Comparison of ENCODE assay signal across 24 cellular contexts in the genomic region with DNA sequence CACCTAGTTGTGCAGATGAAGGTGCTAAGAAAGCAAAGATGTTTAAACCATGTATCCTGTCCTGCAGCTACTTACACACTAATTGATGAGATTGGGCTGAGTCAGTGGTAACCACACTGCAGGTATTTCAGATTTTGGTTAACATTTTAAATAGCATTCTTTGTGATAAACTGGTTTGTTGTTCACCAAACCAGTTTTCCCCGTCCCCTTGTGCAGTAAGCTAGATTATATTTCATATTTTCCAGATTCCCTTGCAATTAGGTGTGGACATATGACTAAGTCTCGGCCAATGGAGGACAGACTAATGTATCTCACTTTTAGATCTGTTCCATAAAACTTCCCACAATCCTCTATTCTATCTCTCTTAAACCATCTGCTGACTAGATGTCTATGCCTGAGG.
DNase-seq lines count a peak whose midpoint lies in the region; FAIRE-seq and TF ChIP-seq lines count a peak whose summit lies in the region.
"Had no signal": no experiment of that assay in that cellular context is flagged by ENCODE, and none has a peak within 500 bp of the region (broad histone marks: within the 10 kb centered on the region; RNA-seq: fewer than 3 reads in every experiment).

No MANE protein-coding gene starts in this region.

- no peaks in the 10 kb centered on the region for H3K4me1 Mint-ChIP-seq in nephron progenitor cell
- H3K4me1 Mint-ChIP-seq: CD14-positive monocyte; CD8-positive, alpha-beta memory T cell had no signal

- CTCF ChIA-PET in mammary epithelial cell (lab: Charles Lee; ENCODE audit: low non-redundant PET), result no interaction called here

- H3K9me3 ChIP-seq in mammary epithelial cell (replicated peaks; ENCODE audit: insufficient read depth, low read length) (peaks cover 3% of the 10 kb centered on the region), breast epithelium (peaks cover 0 to 9% of the 10 kb centered on the region in 2 donors), keratinocyte (ENCODE audit: control insufficient read depth, low read depth, low read length) (peaks cover 2% of the 10 kb centered on the region), HAP-1 (0 out of 2 replicates have a peak, but pooled peaks cover 2% of the 10 kb centered on the region)
- H3K9me3 ChIP-seq: A549, BE2C had no signal

- H3K79me2 ChIP-seq in mammary epithelial cell (ENCODE audit: insufficient read depth, low read length) (no peaks in the 10 kb centered on the region), keratinocyte (ENCODE audit: control insufficient read depth, insufficient read depth, low read length) (no peaks in the 10 kb centered on the region)

- no peaks in the 10 kb centered on the region for H4K20me1 ChIP-seq in mammary epithelial cell (ENCODE audit: insufficient read depth, low read length)
- no peaks in the 10 kb centered on the region for H4K20me1 ChIP-seq in keratinocyte (ENCODE audit: control insufficient read depth, extremely low read depth, insufficient read depth, low read length)
- H4K20me1 ChIP-seq: BLaER1 treated with 17β-estradiol and CSF1 and Interleukin-3, amounts not matched to agents 10 nM and 100 nM had no signal

- H3K27ac Mint-ChIP-seq in nephron progenitor cell, result no peak overlapping the region
- H3K27ac Mint-ChIP-seq: CD14-positive monocyte; CD4-positive, alpha-beta T cell; CD8-positive, alpha-beta memory T cell had no signal

- H3K27me3 ChIP-seq in mammary epithelial cell (ENCODE audit: insufficient read depth, low read length) (no peaks in the 10 kb centered on the region), breast epithelium (no peaks in the 10 kb centered on the region), bronchial epithelial cell (ENCODE audit: control insufficient read depth, insufficient read depth, low read length) (no peaks in the 10 kb centered on the region), keratinocyte (ENCODE audit: control insufficient read depth, extremely low read depth, insufficient read depth, low read length) (no peaks in the 10 kb centered on the region), HAP-1 (ENCODE audit: low read depth) (no peaks in the 10 kb centered on the region)
- H3K27me3 ChIP-seq: BE2C; BLaER1 treated with 17β-estradiol and CSF1 and Interleukin-3, amounts not matched to agents 10 nM and 100 nM had no signal

- BruUV-seq in mammary epithelial cell (replicated peaks; lab: Mats Ljungman, UMichigan), result no TSS peak

- H3K36me3 ChIP-seq in mammary epithelial cell (ENCODE audit: insufficient read depth, low read length) (no peaks in the 10 kb centered on the region), breast epithelium (no peaks in the 10 kb centered on the region), bronchial epithelial cell (ENCODE audit: control insufficient read depth, insufficient read depth, low read length) (no peaks in the 10 kb centered on the region), keratinocyte (ENCODE audit: control insufficient read depth in 2 of 2, extremely low read depth in 1 of 2, insufficient read depth in 2 of 2, low read length in 2 of 2) (no peaks in the 10 kb centered on the region), HAP-1 (replicated peaks) (no peaks in the 10 kb centered on the region)
- H3K36me3 ChIP-seq: BE2C; BLaER1 treated with 17β-estradiol and CSF1 and Interleukin-3, amounts not matched to agents 10 nM and 100 nM had no signal

- intact Hi-C loops in mammary epithelial cell (cut with micrococcal nuclease), result no loop called here
- intact Hi-C loops in breast epithelium (cut with DNase I; ENCODE audit: low total_unique reads), result no loop called here

- peaks cover 3% of the 10 kb centered on the region for H3K27me3 Mint-ChIP-seq in nephron progenitor cell (ENCODE audit: low read depth, poor library complexity)
- H3K27me3 Mint-ChIP-seq: CD4-positive, alpha-beta T cell; CD8-positive, alpha-beta memory T cell had no signal

- H2AFZ ChIP-seq in mammary epithelial cell (ENCODE audit: low read depth, low read length) (peak overlapping the region; percentile 42), keratinocyte (ENCODE audit: control insufficient read depth, low read length) (peak overlapping the region; percentile 77)
- H2AFZ ChIP-seq: GM23248 had no signal

- no peak overlapping the region for H3K4me2 ChIP-seq in mammary epithelial cell (ENCODE audit: insufficient read depth, low read depth, low read length)
- peak overlapping the region; percentile 41 for H3K4me2 ChIP-seq in keratinocyte (ENCODE audit: control insufficient read depth, extremely low read depth, insufficient read depth, low read depth, low read length)
- H3K4me2 ChIP-seq: A549; BLaER1 treated with 17β-estradiol and CSF1 and Interleukin-3, amounts not matched to agents 10 nM and 100 nM had no signal

- H3K36me3 Mint-ChIP-seq in nephron progenitor cell (ENCODE audit: low read depth), result peaks cover 6% of the 10 kb centered on the region
- H3K36me3 Mint-ChIP-seq: CD14-positive monocyte had no signal

- in situ Hi-C loops in mammary epithelial cell (cut with MboI; ENCODE audit: low sequenced_read_pairs in 2 of 2) (no loop called here), HAP-1 (cut with MboI; ENCODE audit: low sequenced_read_pairs) (no loop called here)

- H3K4me1 ChIP-seq in mammary epithelial cell (ENCODE audit: insufficient read depth, low read length) (peaks cover 12% of the 10 kb centered on the region), breast epithelium (no peaks in the 10 kb centered on the region), keratinocyte (ENCODE audit: control insufficient read depth, extremely low read depth, insufficient read depth, low read length) (peaks cover 10% of the 10 kb centered on the region), HAP-1 (no peaks in the 10 kb centered on the region)
- H3K4me1 ChIP-seq: A549, BE2C had no signal

- dilution Hi-C loops in mammary epithelial cell (cut with HindIII; ENCODE audit: low sequenced_read_pairs) (no loop called here), keratinocyte (cut with MboI; ENCODE audit: extremely low pct_ligation_motif_present, low sequenced_read_pairs) (no loop called here)

- no peak overlapping the region for H3K4me3 Mint-ChIP-seq in nephron progenitor cell
- H3K4me3 Mint-ChIP-seq: CD14-positive monocyte; CD4-positive, alpha-beta T cell; CD8-positive, alpha-beta memory T cell had no signal

- FAIRE-seq in bronchial epithelial cell (lab: Jason Lieb, UNC), result no peak
- FAIRE-seq in keratinocyte (lab: Jason Lieb, UNC), result peak; percentile 23
- FAIRE-seq: A549, GM12891, GM18507, H1 had no signal

- 29% methylated on average over 2 of the region's 2 CpGs for WGBS in mammary epithelial cell (ENCODE audit: low coverage, missing lambda C conversion rate)

- no peak overlapping the region for H3K9ac ChIP-seq in mammary epithelial cell (ENCODE audit: insufficient read depth, low read length)
- no peak overlapping the region for H3K9ac ChIP-seq in keratinocyte (ENCODE audit: control insufficient read depth, extremely low read depth, insufficient read depth, low read length)
- H3K9ac ChIP-seq: BLaER1 treated with 17β-estradiol and CSF1 and Interleukin-3, amounts not matched to agents 10 nM and 100 nM; GM23248 had no signal

- no peak overlapping the region for H3K27ac ChIP-seq in mammary epithelial cell (ENCODE audit: insufficient read depth, low read depth, low read length)
- no peak overlapping the region for H3K27ac ChIP-seq in breast epithelium
- peak overlapping the region; percentile 52 for H3K27ac ChIP-seq in keratinocyte (ENCODE audit: control insufficient read depth, insufficient read depth, low read length)
- H3K27ac ChIP-seq: A549; BLaER1 treated with 17β-estradiol and CSF1 and Interleukin-3, amounts not matched to agents 10 nM and 100 nM; GM23248 had no signal

- no peaks in the 10 kb centered on the region for H3K9me1 ChIP-seq in keratinocyte (ENCODE audit: control insufficient read depth, extremely low read depth, insufficient read depth, low read length)

- peak; percentile 89 for DNase-seq in mammary epithelial cell
- no peak for DNase-seq in breast epithelium (ENCODE audit: low spot score in 2 of 2)
- DNase-seq in bronchial epithelial cell (ENCODE audit: low read depth), result peak; percentile 52
- DNase-seq in keratinocyte (ENCODE audit: low read depth, low spot score), result peak; percentile 55
- no peak for DNase-seq in HAP-1 (ENCODE audit: low spot score in 2 of 2)
- DNase-seq in nephron progenitor cell, result no peak
- no peak for DNase-seq in medulla oblongata (ENCODE audit: extremely low spot score)
- DNase-seq: 8988T; ACHN; AML-193; BE2C; CD4-positive, alpha-beta T cell; CD8-positive, alpha-beta memory T cell; DMS53; DMS79 treated with DMSO at 0.1 percent for 48 hours; GF-D8; GM23248; H7 had no signal

- H3K4me3 ChIP-seq in mammary epithelial cell (replicated peaks in 1 of 3; ENCODE audit: insufficient read depth in 1 of 3, low read depth in 2 of 3, low read length in 3 of 3) (no peak overlapping the region), breast epithelium (no peak overlapping the region), bronchial epithelial cell (ENCODE audit: low read depth, low read length) (no peak overlapping the region), keratinocyte (ENCODE audit: control insufficient read depth in 2 of 3, extremely low read depth in 1 of 3, insufficient read depth in 2 of 3, low read depth in 1 of 3, low read length in 3 of 3) (no peak overlapping the region), HAP-1 (no peak overlapping the region)
- H3K4me3 ChIP-seq: A549; BLaER1 treated with 17β-estradiol and CSF1 and Interleukin-3, amounts not matched to agents 10 nM and 100 nM; GM23248 had no signal

- TF ChIP-seq POLR2A in breast epithelium (IDR thresholded peaks at IDR 0.05), result no peak

- TF ChIP-seq CTCF in mammary epithelial cell (conservative IDR thresholded peaks at IDR 0.05 in 1 of 2, IDR thresholded peaks at IDR 0.05 in 1 of 2; ENCODE audit: extremely low read depth in 1 of 2, insufficient read depth in 1 of 2, low read depth in 1 of 2, low read length in 2 of 2) (no peak), breast epithelium (IDR thresholded peaks at IDR 0.05) (no peak), bronchial epithelial cell (IDR thresholded peaks at IDR 0.05; ENCODE audit: insufficient read depth, low read length, severe bottlenecking) (no peak), keratinocyte (optimal IDR thresholded peaks at IDR 0.05 in 1 of 3, IDR thresholded peaks at IDR 0.05 in 1 of 3, conservative IDR thresholded peaks at IDR 0.05 in 1 of 3; ENCODE audit: extremely low read depth in 1 of 3, insufficient read depth in 2 of 3, low read length in 3 of 3) (no peak), nephron progenitor cell (IDR thresholded peaks at IDR 0.05) (no peak)

- peaks cover 42% of the 10 kb centered on the region for H3K9me3 Mint-ChIP-seq in nephron progenitor cell

Comparison
In these comparisons a context has a peak if more than half of its experiments do, and no peak if none do; other contexts are left out.
1. DNase-seq: peak in mammary epithelial cell (single experiment), bronchial epithelial cell (single experiment) and keratinocyte (single experiment); none in breast epithelium (0 of 2), HAP-1 (0 of 2), nephron progenitor cell (single experiment) and medulla oblongata (single experiment).